8 cellular contexts compared by ENCODE assay signal in the genomic region with DNA sequence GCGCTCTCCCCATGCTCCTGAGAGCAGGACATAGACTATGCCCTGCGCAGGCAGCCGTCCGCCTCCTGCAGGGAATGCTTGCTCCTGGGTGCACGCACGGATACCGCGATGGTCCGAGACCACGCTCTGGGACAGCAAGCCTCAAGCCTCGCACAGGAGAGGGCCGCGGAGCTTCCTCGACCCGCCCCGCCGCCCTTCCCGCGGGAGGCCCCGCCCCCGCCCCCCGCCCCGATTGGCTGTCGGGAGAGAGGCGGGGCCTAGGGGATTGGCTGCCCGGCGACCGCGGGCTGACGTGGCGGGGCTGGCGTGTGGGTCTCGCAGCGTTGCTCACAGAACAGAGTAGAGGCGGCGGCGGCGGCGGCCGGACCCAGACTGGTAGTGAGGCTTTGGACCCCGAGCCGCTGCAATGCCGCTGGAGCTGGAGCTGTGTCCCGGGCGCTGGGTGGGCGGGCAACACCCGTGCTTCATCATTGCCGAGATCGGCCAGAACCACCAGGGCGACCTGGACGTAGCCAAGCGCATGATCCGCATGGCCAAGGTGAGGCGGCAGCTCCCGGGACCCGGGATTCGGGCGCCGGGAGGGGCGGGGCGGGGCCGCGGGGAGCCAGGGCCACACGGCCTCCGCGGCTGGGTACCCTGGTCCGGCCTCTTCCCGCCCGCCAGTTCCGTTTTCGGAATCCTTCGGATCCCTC. TPM values are rescaled to one million over a fixed set of nuclear protein-coding genes. Genes with fewer than 3 reads are reported as not detected.
DNase-seq lines count a peak whose midpoint lies in the region; ATAC-seq and TF ChIP-seq lines count a peak whose summit lies in the region.

A gene with protein sequence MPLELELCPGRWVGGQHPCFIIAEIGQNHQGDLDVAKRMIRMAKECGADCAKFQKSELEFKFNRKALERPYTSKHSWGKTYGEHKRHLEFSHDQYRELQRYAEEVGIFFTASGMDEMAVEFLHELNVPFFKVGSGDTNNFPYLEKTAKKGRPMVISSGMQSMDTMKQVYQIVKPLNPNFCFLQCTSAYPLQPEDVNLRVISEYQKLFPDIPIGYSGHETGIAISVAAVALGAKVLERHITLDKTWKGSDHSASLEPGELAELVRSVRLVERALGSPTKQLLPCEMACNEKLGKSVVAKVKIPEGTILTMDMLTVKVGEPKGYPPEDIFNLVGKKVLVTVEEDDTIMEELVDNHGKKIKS (plus strand): TSS at position 330 of the 692 bp plus-strand sequence. CDS start 77 bp downstream, at position 407.

- peak within 1 kb of the TSS; percentile 95 for H3K4me2 ChIP-seq in skeletal muscle satellite cell (ENCODE audit: low read length)

- ATAC-seq in GM18870 (IDR thresholded peaks at IDR 0.05; ENCODE audit: unreplicated experiment) (peak; percentile 71), HG03108 (IDR thresholded peaks at IDR 0.05; ENCODE audit: unreplicated experiment) (peak; percentile 92)

- no peak for TF ChIP-seq CTCF in VCaP (conservative IDR thresholded peaks at IDR 0.05)

- H3K4me1 ChIP-seq in iPS-18a (ENCODE audit: control insufficient read depth, low read depth, low read length), result peaks cover 5% of the 10 kb centered on the region
- peaks cover 20% of the 10 kb centered on the region for H3K4me1 ChIP-seq in skeletal muscle satellite cell (ENCODE audit: control insufficient read depth, insufficient read depth, low read length)

- in situ Hi-C loops in ACHN (cut with HindIII; ENCODE audit: low pct_ligation_motif_present, low pct_unique_long_range_greater_than_20kb, low sequenced_read_pairs) (no loop called here), T47D (cut with HindIII; ENCODE audit: low pct_unique_long_range_greater_than_20kb, low sequenced_read_pairs) (no loop called here)

- peak within 1 kb of the TSS; percentile 5 for H3K9ac ChIP-seq in iPS-18a (ENCODE audit: low read length)
- peak within 1 kb of the TSS; percentile 87 for H3K9ac ChIP-seq in skeletal muscle satellite cell (ENCODE audit: low read depth, low read length)

- peak within 1 kb of the TSS; percentile 64 for H3K4me3 ChIP-seq in iPS-18a (ENCODE audit: low read length)
- peak within 1 kb of the TSS; percentile 79 for H3K4me3 ChIP-seq in skeletal muscle satellite cell (ENCODE audit: low read length)

- peaks cover 5% of the 10 kb centered on the region for H3K36me3 ChIP-seq in iPS-18a (ENCODE audit: control insufficient read depth, low read depth, low read length)
- H3K36me3 ChIP-seq in skeletal muscle satellite cell (ENCODE audit: insufficient read depth, low read length), result peaks cover 10% of the 10 kb centered on the region

- H3K9me3 ChIP-seq in iPS-18a (ENCODE audit: control insufficient read depth, low read depth, low read length) (no peaks in the 10 kb centered on the region), skeletal muscle satellite cell (replicated peaks; ENCODE audit: low read length) (no peaks in the 10 kb centered on the region)

- H3K27ac ChIP-seq in VCaP (peak within 1 kb of the TSS; percentile 78), iPS-18a (ENCODE audit: low read length) (no peak within 1 kb of the TSS)

- H3K27me3 ChIP-seq in iPS-18a (ENCODE audit: control insufficient read depth, insufficient read depth, low read length) (no peaks in the 10 kb centered on the region), skeletal muscle satellite cell (ENCODE audit: control insufficient read depth, insufficient read depth, low read length) (no peaks in the 10 kb centered on the region)

- DNase-seq in ACHN, result peak; percentile 94
- peak; percentile 83 for DNase-seq in NCI-H2196 treated with DMSO at 0.1 percent for 48 hours (lab: John Stamatoyannopoulos, UW; ENCODE audit: unreplicated experiment)
- peak; percentile 70 to 96 for DNase-seq in T47D (ENCODE audit: low read depth in 1 of 2, low spot score in 1 of 2)

RNA-seq across cellular contexts. Expression of the gene that starts here (rescaled TPM):
- total RNA-seq in skeletal muscle satellite cell (2012; rRNA removed), result 114 and 137 TPM in 2 replicates
